In genomic region chr16:49462989-49463371, GRCh38 we compare ENCODE assay signal across 9 cellular contexts.
DNase-seq lines count a peak whose midpoint lies in the region; ATAC-seq and TF ChIP-seq lines count a peak whose summit lies in the region.
"Had no signal": no experiment of that assay in that cellular context is flagged by ENCODE, and none has a peak within 500 bp of the region (broad histone marks: within the 10 kb centered on the region; RNA-seq: fewer than 3 reads in every experiment).

No MANE protein-coding gene starts in this region.

- H3K27me3 ChIP-seq in spleen (replicated peaks in 1 of 7) = peaks cover 0 to 27% (median 0%) of the 10 kb centered on the region in 7 donors
- H3K27me3 ChIP-seq in right cardiac atrium (ENCODE audit: control insufficient read depth, insufficient read depth) = no peaks in the 10 kb centered on the region

- no peaks in the 10 kb centered on the region for H3K9me3 Mint-ChIP-seq in activated CD4-positive, alpha-beta T cell treated with anti-CD3 and anti-CD28 coated beads, Interleukin-2, amount 10 ng/mL, durations not matched to agents 7 days and 5 days

- no peak for DNase-seq in activated CD4-positive, alpha-beta T cell treated with anti-CD3 and anti-CD28 coated beads, Interleukin-2, amount 10 ng/mL, durations not matched to agents 7 days and 5 days
- DNase-seq in activated CD4-positive, alpha-beta T cell treated with anti-CD3 and anti-CD28 coated beads, Interleukin-2, amount 50 U/mL, for 48 hours = no peak
- peak; percentile 17 to 28 for DNase-seq in activated T-cell treated with anti-CD3 and anti-CD28 coated beads, Interleukin-2, amount 50 U/mL, for 48 hours
- peak; percentile 71 for DNase-seq in spleen
- no peak for DNase-seq in NOMO-1 treated with DMSO at 0.1 percent for 48 hours (lab: John Stamatoyannopoulos, UW; ENCODE audit: unreplicated experiment)
- no peak for DNase-seq in right cardiac atrium
- DNase-seq: GM23248 had no signal

- H3K9me3 ChIP-seq in KOPT-K1 (ENCODE audit: insufficient read depth, low read length, poor library complexity, severe bottlenecking) = no peaks in the 10 kb centered on the region
- no peaks in the 10 kb centered on the region for H3K9me3 ChIP-seq in spleen
- H3K9me3 ChIP-seq in right cardiac atrium (ENCODE audit: control insufficient read depth, low read length) = no peaks in the 10 kb centered on the region

- no peaks in the 10 kb centered on the region for H3K27me3 Mint-ChIP-seq in activated CD4-positive, alpha-beta T cell treated with anti-CD3 and anti-CD28 coated beads, Interleukin-2, amount 10 ng/mL, durations not matched to agents 7 days and 5 days

- CTCF ChIA-PET in activated CD4-positive, alpha-beta T cell treated with anti-CD3 and anti-CD28 coated beads, Interleukin-2, amount 10 ng/mL, durations not matched to agents 7 days and 5 days (lab: Charles Lee) = interaction anchor here (0.6 to 0.7 kb wide), 2 partner anchors 13 to 820 kb away, joined by 3 to 4 read pairs; no protein-coding TSS in a partner anchor

- WGBS in spleen, 5 donors = 68 to 88% (median 73%) methylated on average over 6 of the region's 6 CpGs
- WGBS in right cardiac atrium = 78% methylated on average over 6 of the region's 6 CpGs

- no peak for TF ChIP-seq CTCF in spleen (IDR thresholded peaks at IDR 0.05 in 8 of 11, conservative IDR thresholded peaks at IDR 0.05 in 3 of 11)

- intact Hi-C loops in spleen (cut with DNase I; ENCODE audit: low total_unique reads) = no loop called here
- intact Hi-C loops in right cardiac atrium (cut with DNase I) = no loop called here

- POLR2A ChIA-PET in activated CD4-positive, alpha-beta T cell treated with anti-CD3 and anti-CD28 coated beads, Interleukin-2, amount 10 ng/mL, durations not matched to agents 7 days and 5 days (lab: Charles Lee) = no interaction called here

- H3K4me1 ChIP-seq in spleen (peaks cover 0 to 28% (median 10%) of the 10 kb centered on the region in 6 donors), right cardiac atrium (ENCODE audit: control insufficient read depth, insufficient read depth, low read length) (no peaks in the 10 kb centered on the region)

- no peak for ATAC-seq in GM21360 (IDR thresholded peaks at IDR 0.05; ENCODE audit: unreplicated experiment)
- no peak for ATAC-seq in right cardiac atrium

- peaks cover 3% of the 10 kb centered on the region for H3K36me3 Mint-ChIP-seq in activated CD4-positive, alpha-beta T cell treated with anti-CD3 and anti-CD28 coated beads, Interleukin-2, amount 10 ng/mL, durations not matched to agents 7 days and 5 days (ENCODE audit: low read depth)

- H3K36me3 ChIP-seq in KOPT-K1 (ENCODE audit: insufficient read depth, low read length) (no peaks in the 10 kb centered on the region), spleen (no peaks in the 10 kb centered on the region)

- H3K4me3 ChIP-seq in spleen = no peak overlapping the region
- H3K4me3 ChIP-seq in right cardiac atrium (ENCODE audit: low read length) = no peak overlapping the region
- H3K4me3 ChIP-seq: GM23248 had no signal

- H3K27ac Mint-ChIP-seq in activated CD4-positive, alpha-beta T cell treated with anti-CD3 and anti-CD28 coated beads, Interleukin-2, amount 10 ng/mL, durations not matched to agents 7 days and 5 days = peak overlapping the region; percentile 91

- no peak for TF ChIP-seq POLR2A in spleen (IDR thresholded peaks at IDR 0.05)

- H3K4me3 Mint-ChIP-seq in activated CD4-positive, alpha-beta T cell treated with anti-CD3 and anti-CD28 coated beads, Interleukin-2, amount 10 ng/mL, durations not matched to agents 7 days and 5 days = no peak overlapping the region

- H3K4me1 Mint-ChIP-seq in activated CD4-positive, alpha-beta T cell treated with anti-CD3 and anti-CD28 coated beads, Interleukin-2, amount 10 ng/mL, durations not matched to agents 7 days and 5 days = peaks cover 45% of the 10 kb centered on the region

- H3K27ac ChIP-seq in KOPT-K1 (ENCODE audit: low read depth, low read length, poor library complexity, severe bottlenecking) (peak overlapping the region; percentile 97), spleen (peak overlapping the region in 2 of 8 donors; percentile 3 to 21), right cardiac atrium (ENCODE audit: low read length) (no peak overlapping the region)
- H3K27ac ChIP-seq: GM23248 had no signal

Comparison
In these comparisons a context has a peak if more than half of its experiments do, and no peak if none do; other contexts are left out.
1. DNase-seq: peak in activated T-cell treated with anti-CD3 and anti-CD28 coated beads, Interleukin-2, amount 50 U/mL, for 48 hours (2 of 2) and spleen (single experiment); none in activated CD4-positive, alpha-beta T cell treated with anti-CD3 and anti-CD28 coated beads, Interleukin-2, amount 10 ng/mL, durations not matched to agents 7 days and 5 days (single experiment), activated CD4-positive, alpha-beta T cell treated with anti-CD3 and anti-CD28 coated beads, Interleukin-2, amount 50 U/mL, for 48 hours (0 of 2), NOMO-1 treated with DMSO at 0.1 percent for 48 hours (single experiment) and right cardiac atrium (0 of 3).